ENCODE assay signal across 1 cellular context in genomic region chr12:130754234-130755001, GRCh38.
A peak's percentile ranks its signal among the peaks of the same experiment; 100 is the strongest.
TF ChIP-seq lines count a peak whose summit lies in the region.

No MANE protein-coding gene starts in this region.

TF ChIP-seq in HepG2, 621 proteins besides CTCF, POLR2A, EP300 and RAD21 (continued from another document and continues in another):
- TF ChIP-seq ZBTB37 (CRISPR knock-in tag; IDR thresholded peaks at IDR 0.05) (no peak), ATF5 (CRISPR knock-in tag; IDR thresholded peaks at IDR 0.05; ENCODE audit: low read depth) (no peak), NR0B2 (CRISPR knock-in tag; IDR thresholded peaks at IDR 0.05) (no peak), ZNF3 (CRISPR knock-in tag; IDR thresholded peaks at IDR 0.05) (no peak), ZNF225 (CRISPR knock-in tag; IDR thresholded peaks at IDR 0.05) (no peak), ZNF639 (CRISPR knock-in tag; conservative IDR thresholded peaks at IDR 0.05) (no peak), CCDC6 (CRISPR knock-in tag; IDR thresholded peaks at IDR 0.05) (no peak), ZBTB33 (CRISPR knock-in tag; IDR thresholded peaks at IDR 0.05) (no peak), ZZZ3 (CRISPR knock-in tag; IDR thresholded peaks at IDR 0.05; ENCODE audit: borderline replicate concordance) (no peak), CREB3 (CRISPR knock-in tag; IDR thresholded peaks at IDR 0.05) (no peak), HIVEP1 (CRISPR knock-in tag; IDR thresholded peaks at IDR 0.05) (no peak), SOX5 (CRISPR knock-in tag; IDR thresholded peaks at IDR 0.05; ENCODE audit: borderline replicate concordance) (no peak), MED8 (CRISPR knock-in tag; IDR thresholded peaks at IDR 0.05; ENCODE audit: insufficient replicate concordance) (no peak), SRY (CRISPR knock-in tag; IDR thresholded peaks at IDR 0.05) (no peak), NCOA1 (CRISPR knock-in tag; IDR thresholded peaks at IDR 0.05) (no peak), ZFY (CRISPR knock-in tag; IDR thresholded peaks at IDR 0.05) (no peak), KMT2A (CRISPR knock-in tag; IDR thresholded peaks at IDR 0.05) (no peak), PATZ1 (CRISPR knock-in tag; IDR thresholded peaks at IDR 0.05) (no peak), SNAPC2 (CRISPR knock-in tag; IDR thresholded peaks at IDR 0.05) (no peak), ZNF609 (CRISPR knock-in tag; IDR thresholded peaks at IDR 0.05; ENCODE audit: borderline replicate concordance) (no peak), MTA1 (CRISPR knock-in tag; IDR thresholded peaks at IDR 0.05; ENCODE audit: borderline replicate concordance) (no peak), PRDM4 (CRISPR knock-in tag; IDR thresholded peaks at IDR 0.05; ENCODE audit: borderline replicate concordance) (no peak), SMARCE1 (IDR thresholded peaks at IDR 0.05; ENCODE audit: borderline replicate concordance) (no peak), ZNF550 (CRISPR knock-in tag; IDR thresholded peaks at IDR 0.05; ENCODE audit: borderline replicate concordance) (no peak), TFAP4 (IDR thresholded peaks at IDR 0.05; ENCODE audit: borderline replicate concordance, low read depth) (no peak), JUN (CRISPR knock-in tag; IDR thresholded peaks at IDR 0.05) (no peak), SKIL (CRISPR knock-in tag; IDR thresholded peaks at IDR 0.05; ENCODE audit: borderline replicate concordance) (no peak), RARA (CRISPR knock-in tag; IDR thresholded peaks at IDR 0.05) (no peak), NFIB (CRISPR knock-in tag; IDR thresholded peaks at IDR 0.05; ENCODE audit: borderline replicate concordance) (no peak), NFIC (IDR thresholded peaks at IDR 0.05; ENCODE audit: low read length) (no peak), JARID2 (CRISPR knock-in tag; IDR thresholded peaks at IDR 0.05; ENCODE audit: insufficient replicate concordance) (no peak), GABPB1 (CRISPR knock-in tag; IDR thresholded peaks at IDR 0.05) (peak; percentile 75), STAT6 (CRISPR knock-in tag; IDR thresholded peaks at IDR 0.05; ENCODE audit: borderline replicate concordance) (no peak), JDP2 (CRISPR knock-in tag; IDR thresholded peaks at IDR 0.05; ENCODE audit: borderline replicate concordance) (no peak), SYNCRIP (IDR thresholded peaks at IDR 0.05; ENCODE audit: insufficient read depth, low read depth, low read length) (no peak)
